Comparison of ENCODE assay signal across 18 cellular contexts in the genomic region with DNA sequence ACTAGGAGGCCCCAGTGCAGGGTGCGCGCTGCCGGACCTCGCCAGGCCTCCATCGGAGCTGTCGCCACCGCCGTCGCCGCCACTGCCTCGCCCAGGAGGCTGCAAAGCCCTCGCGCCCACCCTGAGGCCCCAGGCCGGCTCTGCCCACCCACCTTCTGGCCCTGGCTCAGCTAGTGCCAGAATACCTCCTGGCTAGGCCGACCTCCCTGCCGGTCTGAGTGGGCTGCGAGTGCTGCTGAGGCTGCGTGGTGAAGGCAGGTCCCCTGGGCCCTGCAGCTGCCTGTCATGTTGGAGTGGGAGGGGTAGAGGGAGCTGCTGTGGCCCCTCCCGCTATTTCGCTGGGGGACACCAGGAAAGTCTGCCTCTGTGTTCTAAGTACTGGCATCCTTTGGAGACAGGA. TPM values are rescaled to one million over a fixed set of nuclear protein-coding genes. Genes with fewer than 3 reads are reported as not detected.
"Had no signal": no experiment of that assay in that cellular context is flagged by ENCODE, and none has a peak within 500 bp of the region (broad histone marks: within the 10 kb centered on the region; RNA-seq: fewer than 3 reads in every experiment).

No MANE protein-coding gene starts in this region.

- H3K9me3 ChIP-seq: right atrium auricular region, thyroid gland had no signal

- DNase-seq: activated CD4-positive, alpha-beta T cell treated with anti-CD3 and anti-CD28 coated beads for 36 hours; activated CD4-positive, alpha-beta T cell treated with anti-CD3 and anti-CD28 coated beads, Interleukin-2, amount 50 U/mL, for 48 hours; endodermal cell; foreskin fibroblast; glutamatergic neuron; hippocampal formation; left cardiac atrium; naive thymus-derived CD8-positive, alpha-beta T cell; stimulated activated CD4-positive, alpha-beta T cell treated with anti-CD3 and anti-CD28 coated beads, Interleukin-12 subunit alpha, Interleukin-12 subunit beta, amount 100 ng/mL, for 4 hours; stimulated activated CD4-positive, alpha-beta T cell treated with anti-CD3 and anti-CD28 coated beads, Interleukin-1b, Interleukin-23, amount 100 ng/mL, for 48 hours; stimulated activated CD8-positive, alpha-beta memory T cell treated with anti-CD3 and anti-CD28 coated beads, Interleukin-4, amount 100 ng/mL, for 48 hours; stimulated activated naive CD4-positive, alpha-beta T cell treated with Interleukin-2 at 50 U/mL for 16 hours; T-helper 17 cell had no signal

- H3K4me3 ChIP-seq: cardiac muscle cell, right atrium auricular region, thyroid gland had no signal

- H3K27ac ChIP-seq: cardiac muscle cell, epithelial cell of prostate, right atrium auricular region, thyroid gland had no signal

- H3K27me3 ChIP-seq: cardiac muscle cell, right atrium auricular region, thyroid gland had no signal

- FAIRE-seq: islet of Langerhans had no signal

- ATAC-seq: activated CD4-positive, alpha-beta T cell treated with anti-CD3 and anti-CD28 coated beads for 36 hours; naive thymus-derived CD8-positive, alpha-beta T cell; T-helper 17 cell had no signal

- H3K36me3 ChIP-seq: cardiac muscle cell, thyroid gland had no signal

RNA-seq across cellular contexts. Expression of a gene that starts 34.1 kb away (rescaled TPM):
- total RNA-seq: activated CD4-positive, alpha-beta T cell treated with anti-CD3 and anti-CD28 coated beads for 36 hours; naive thymus-derived CD8-positive, alpha-beta T cell; T-helper 17 cell had no signal
- polyA plus RNA-seq: naive thymus-derived CD8-positive, alpha-beta T cell had no signal

RNA-seq across cellular contexts. Expression of a gene that starts 38.2 kb away (rescaled TPM):
- total RNA-seq: naive thymus-derived CD8-positive, alpha-beta T cell; T-helper 17 cell had no signal
